ENCODE assay signal across 1 cellular context in the genomic region with DNA sequence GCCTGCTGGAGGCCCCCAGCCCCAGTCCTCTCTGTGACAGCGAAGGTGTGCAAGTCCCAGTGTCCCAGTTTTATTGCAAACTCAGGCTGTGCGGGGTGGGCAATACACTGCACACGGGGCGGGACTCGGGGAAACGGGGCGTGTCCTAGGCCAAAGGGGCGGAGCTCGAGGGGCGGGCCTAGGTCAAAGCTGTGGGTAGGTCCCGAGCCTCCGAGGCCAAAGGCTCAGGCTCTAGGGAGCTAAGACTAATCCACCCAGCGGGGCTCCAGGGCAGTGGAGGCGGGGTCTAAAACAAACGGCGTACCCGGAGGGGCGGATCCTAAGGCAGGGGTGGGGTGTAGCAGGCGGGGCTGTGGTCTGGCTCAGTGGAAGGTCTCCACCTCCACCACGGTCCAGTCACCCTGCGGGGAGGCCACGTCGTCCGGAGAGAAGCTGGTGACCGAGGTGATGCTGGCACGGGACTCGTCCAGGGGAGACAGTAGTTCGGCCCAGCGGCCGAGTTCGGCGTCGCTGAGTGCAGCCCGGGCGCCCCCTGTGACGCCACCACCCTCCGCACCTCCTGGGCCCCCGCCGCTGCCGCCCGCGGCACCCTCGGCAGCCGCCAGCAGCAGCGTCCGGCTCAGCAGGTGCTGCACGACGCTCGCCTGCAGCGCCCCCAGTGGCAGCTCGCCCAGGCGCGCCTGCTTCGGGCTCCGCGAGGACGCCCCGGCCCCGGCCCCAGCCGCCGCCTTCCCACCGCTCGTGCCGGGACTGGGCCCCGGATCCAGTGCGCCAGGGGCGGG.
TF ChIP-seq lines count a peak whose summit lies in the region.

No MANE protein-coding gene starts in this region.

TF ChIP-seq in K562, 482 proteins besides CTCF, POLR2A, EP300 and RAD21 (continued from another document):
- TF ChIP-seq FOXP4 (CRISPR knock-in tag; IDR thresholded peaks at IDR 0.05; ENCODE audit: borderline replicate concordance) (no peak), CBX8 (IDR thresholded peaks at IDR 0.05; ENCODE audit: borderline replicate concordance, extremely low read depth, low read depth, low read length, poor library complexity, severe bottlenecking) (no peak)
- TF ChIP-seq, protein P1, sequence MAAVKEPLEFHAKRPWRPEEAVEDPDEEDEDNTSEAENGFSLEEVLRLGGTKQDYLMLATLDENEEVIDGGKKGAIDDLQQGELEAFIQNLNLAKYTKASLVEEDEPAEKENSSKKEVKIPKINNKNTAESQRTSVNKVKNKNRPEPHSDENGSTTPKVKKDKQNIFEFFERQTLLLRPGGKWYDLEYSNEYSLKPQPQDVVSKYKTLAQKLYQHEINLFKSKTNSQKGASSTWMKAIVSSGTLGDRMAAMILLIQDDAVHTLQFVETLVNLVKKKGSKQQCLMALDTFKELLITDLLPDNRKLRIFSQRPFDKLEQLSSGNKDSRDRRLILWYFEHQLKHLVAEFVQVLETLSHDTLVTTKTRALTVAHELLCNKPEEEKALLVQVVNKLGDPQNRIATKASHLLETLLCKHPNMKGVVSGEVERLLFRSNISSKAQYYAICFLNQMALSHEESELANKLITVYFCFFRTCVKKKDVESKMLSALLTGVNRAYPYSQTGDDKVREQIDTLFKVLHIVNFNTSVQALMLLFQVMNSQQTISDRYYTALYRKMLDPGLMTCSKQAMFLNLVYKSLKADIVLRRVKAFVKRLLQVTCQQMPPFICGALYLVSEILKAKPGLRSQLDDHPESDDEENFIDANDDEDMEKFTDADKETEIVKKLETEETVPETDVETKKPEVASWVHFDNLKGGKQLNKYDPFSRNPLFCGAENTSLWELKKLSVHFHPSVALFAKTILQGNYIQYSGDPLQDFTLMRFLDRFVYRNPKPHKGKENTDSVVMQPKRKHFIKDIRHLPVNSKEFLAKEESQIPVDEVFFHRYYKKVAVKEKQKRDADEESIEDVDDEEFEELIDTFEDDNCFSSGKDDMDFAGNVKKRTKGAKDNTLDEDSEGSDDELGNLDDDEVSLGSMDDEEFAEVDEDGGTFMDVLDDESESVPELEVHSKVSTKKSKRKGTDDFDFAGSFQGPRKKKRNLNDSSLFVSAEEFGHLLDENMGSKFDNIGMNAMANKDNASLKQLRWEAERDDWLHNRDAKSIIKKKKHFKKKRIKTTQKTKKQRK (IDR thresholded peaks at IDR 0.05; ENCODE audit: borderline replicate concordance, low read depth, low read length), result no peak
